16 cellular contexts compared by ENCODE assay signal in genomic region chr10:57891201-57892006, GRCh38.
"Had no signal": no experiment of that assay in that cellular context is flagged by ENCODE, and none has a peak within 500 bp of the region (broad histone marks: within the 10 kb centered on the region; RNA-seq: fewer than 3 reads in every experiment).

No MANE protein-coding gene starts in this region.

- H3K36me3 ChIP-seq: cardiac muscle cell, esophagus squamous epithelium, stomach had no signal

- ATAC-seq: activated CD4-positive, alpha-beta T cell treated with anti-CD3 and anti-CD28 coated beads for 36 hours; activated CD8-positive, alpha-beta memory T cell treated with anti-CD3 and anti-CD28 coated beads, Interleukin-2, amount 10 ng/mL, durations not matched to agents 7 days and 5 days; sciatic nerve; T-helper 17 cell had no signal

- H3K4me3 ChIP-seq: cardiac muscle cell, esophagus squamous epithelium, lung, stomach, testis had no signal

- H3K27me3 ChIP-seq: cardiac muscle cell, esophagus squamous epithelium, stomach, testis had no signal

- H3K9me3 ChIP-seq: esophagus squamous epithelium, testis had no signal

- FAIRE-seq: endothelial cell of umbilical vein had no signal

- H3K4me1 ChIP-seq: esophagus squamous epithelium, stomach, testis had no signal

- H3K27ac ChIP-seq: cardiac muscle cell, esophagus squamous epithelium, stomach, testis had no signal

- DNase-seq: activated CD4-positive, alpha-beta memory T cell treated with anti-CD3 and anti-CD28 coated beads for 36 hours; activated CD4-positive, alpha-beta T cell treated with anti-CD3 and anti-CD28 coated beads for 36 hours; activated CD8-positive, alpha-beta memory T cell treated with anti-CD3 and anti-CD28 coated beads, Interleukin-2, amount 10 ng/mL, durations not matched to agents 7 days and 5 days; activated effector memory CD4-positive, alpha-beta T cell treated with Interleukin-2 at 50 U/mL for 16 hours; activated naive CD4-positive, alpha-beta T cell treated with anti-CD3 and anti-CD28 coated beads, Interleukin-2, amount 50 U/mL, for 16 hours; activated T-cell treated with anti-CD3 and anti-CD28 coated beads, Interleukin-2, amount 50 U/mL, for 24 hours; esophagus squamous epithelium; hippocampal formation; stimulated activated CD4-positive, alpha-beta T cell treated with anti-CD3 and anti-CD28 coated beads, Interleukin-1b, Interleukin-23, amount 100 ng/mL, for 48 hours; stomach; T-helper 17 cell; testis had no signal
